In genomic region chrX:42273387-42273786, GRCh38 we compare ENCODE assay signal across 29 cellular contexts.
"Had no signal": no experiment of that assay in that cellular context is flagged by ENCODE, and none has a peak within 500 bp of the region (broad histone marks: within the 10 kb centered on the region; RNA-seq: fewer than 3 reads in every experiment).

No MANE protein-coding gene starts in this region.

- DNase-seq: activated B cell treated with CpG ODN at 0.5 μM for 24 hours; activated CD4-positive, alpha-beta memory T cell treated with anti-CD3 and anti-CD28 coated beads for 36 hours; activated CD4-positive, alpha-beta T cell treated with anti-CD3 and anti-CD28 coated beads for 4 hours; activated CD4-positive, alpha-beta T cell treated with anti-CD3 and anti-CD28 coated beads, Interleukin-2, amount 10 ng/mL, durations not matched to agents 24 days and 14 days; activated CD4-positive, alpha-beta T cell treated with anti-CD3 and anti-CD28 coated beads, Interleukin-2, amount 50 U/mL, for 1 hour; activated CD4-positive, alpha-beta T cell treated with anti-CD3 and anti-CD28 coated beads, Interleukin-2, amount 50 U/mL, for 4 hours; activated CD4-positive, CD25-positive, alpha-beta regulatory T cell treated with anti-CD3 and anti-CD28 coated beads, Interleukin-2, amount 50 U/mL, for 72 hours; activated CD8-positive, alpha-beta memory T cell treated with anti-CD3 and anti-CD28 coated beads, Interleukin-2, amount 50 U/mL, for 4 hours; activated CD8-positive, alpha-beta T cell treated with anti-CD3 and anti-CD28 coated beads for 36 hours; activated effector memory CD4-positive, alpha-beta T cell treated with anti-CD3 and anti-CD28 coated beads, Interleukin-2, amount 50 U/mL, for 16 hours; activated gamma-delta T cell treated with Interleukin-2 at 50 U/mL for 16 hours; activated naive CD4-positive, alpha-beta T cell; activated naive CD4-positive, alpha-beta T cell treated with anti-CD3 and anti-CD28 coated beads for 36 hours; activated naive CD4-positive, alpha-beta T cell treated with anti-CD3 and anti-CD28 coated beads, Interleukin-2, amount 50 U/mL, for 16 hours; activated naive CD8-positive, alpha-beta T cell treated with anti-CD3 and anti-CD28 coated beads for 36 hours; activated T-cell treated with anti-CD3 and anti-CD28 coated beads for 4 hours; activated T-cell treated with anti-CD3 and anti-CD28 coated beads, Interleukin-2, amount 50 U/mL, for 1 hour; activated T-cell treated with anti-CD3 and anti-CD28 coated beads, Interleukin-2, amount 50 U/mL, for 4 hours; activated T-cell treated with anti-CD3 and anti-CD28 coated beads, Interleukin-2, amount 50 U/mL, for 72 hours; amygdala; aorta; cerebellar nuclear complex; T-helper 1 cell; T-helper 2 cell; T-helper 9 cell had no signal

- H3K27ac ChIP-seq: cardiac muscle cell, VCaP had no signal

- H3K36me3 ChIP-seq: cardiac muscle cell had no signal

- ATAC-seq: activated CD8-positive, alpha-beta T cell treated with anti-CD3 and anti-CD28 coated beads for 36 hours; activated naive CD4-positive, alpha-beta T cell treated with anti-CD3 and anti-CD28 coated beads, Interleukin-2, amount 50 U/mL, for 72 hours; activated T-cell treated with anti-CD3 and anti-CD28 coated beads, Interleukin-2, amount 50 U/mL, for 4 hours; activated T-cell treated with anti-CD3 and anti-CD28 coated beads, Interleukin-2, amount 50 U/mL, for 72 hours; activated T-helper 17 cell treated with anti-CD3 and anti-CD28 coated beads, Interleukin-2, amount 50 U/mL, for 72 hours had no signal

- H3K4me3 ChIP-seq: cardiac muscle cell had no signal

- H3K27me3 ChIP-seq: cardiac muscle cell had no signal
